19 cellular contexts compared by ENCODE assay signal in genomic region chr9:125547383-125547782, GRCh38.
DNase-seq lines count a peak whose midpoint lies in the region; ATAC-seq and TF ChIP-seq lines count a peak whose summit lies in the region.
"Had no signal": no experiment of that assay in that cellular context is flagged by ENCODE, and none has a peak within 500 bp of the region (broad histone marks: within the 10 kb centered on the region; RNA-seq: fewer than 3 reads in every experiment).

No MANE protein-coding gene starts in this region.

- TF ChIP-seq CTCF in coronary artery (IDR thresholded peaks at IDR 0.05): no peak
- no peak for TF ChIP-seq CTCF in GM10266 (IDR thresholded peaks at IDR 0.05; ENCODE audit: control insufficient read depth, insufficient read depth, low read depth, missing control alignments)
- TF ChIP-seq CTCF in adrenal gland (IDR thresholded peaks at IDR 0.05): no peak

- H2AK5ac ChIP-seq in neuronal stem cell (ENCODE audit: low read depth, low read length): no peak overlapping the region

- DNase-seq in right cardiac atrium (no peak), cardiac septum (ENCODE audit: low spot score) (no peak), coronary artery (ENCODE audit: low spot score) (no peak), neuronal stem cell (ENCODE audit: low spot score) (peak; percentile 27), GM10266 (ENCODE audit: extremely low spot score) (no peak), AG20443 (ENCODE audit: low spot score) (no peak), adrenal gland (no peak)
- DNase-seq: BE2C; CD8-positive, alpha-beta memory T cell; DMS79 treated with DMSO at 0.1 percent for 48 hours; GF-D8; MM.1S; NCI-H2029; NCI-H526 treated with DMSO at 0.1 percent for 48 hours; Peyer's patch; SJCRH30 had no signal

- no peak for TF ChIP-seq POLR2A in adrenal gland (IDR thresholded peaks at IDR 0.05)

- no peak overlapping the region for H3K14ac ChIP-seq in neuronal stem cell (ENCODE audit: low read length)

- H3K18ac ChIP-seq in neuronal stem cell (ENCODE audit: low read length): no peak overlapping the region

- H3K4me1 ChIP-seq in right cardiac atrium (ENCODE audit: control insufficient read depth, insufficient read depth, low read length): peaks cover 11% of the 10 kb centered on the region
- peaks cover 10 to 13% of the 10 kb centered on the region in 2 donors for H3K4me1 ChIP-seq in neuronal stem cell (ENCODE audit: control insufficient read depth in 2 of 2, insufficient read depth in 1 of 2, low read depth in 1 of 2, low read length in 2 of 2)
- H3K4me1 ChIP-seq in adrenal gland (replicated peaks in 1 of 2): peaks cover 50 to 70% of the 10 kb centered on the region in 2 donors

- H2AFZ ChIP-seq in neuronal stem cell (ENCODE audit: low read length): no peak overlapping the region

- H3K4me3 ChIP-seq in right cardiac atrium (ENCODE audit: low read length): no peak overlapping the region
- H3K4me3 ChIP-seq in coronary artery: no peak overlapping the region
- H3K4me3 ChIP-seq in neuronal stem cell (ENCODE audit: low read length in 2 of 2): no peak overlapping the region
- no peak overlapping the region for H3K4me3 ChIP-seq in adrenal gland
- H3K4me3 ChIP-seq: Peyer's patch, SJCRH30 had no signal

- no peak overlapping the region for H2BK5ac ChIP-seq in neuronal stem cell (ENCODE audit: low read length)

- no peaks in the 10 kb centered on the region for H3K27me3 ChIP-seq in right cardiac atrium (ENCODE audit: control insufficient read depth, insufficient read depth)
- no peaks in the 10 kb centered on the region for H3K27me3 ChIP-seq in neuronal stem cell (ENCODE audit: control insufficient read depth in 3 of 3, insufficient read depth in 3 of 3, low read depth in 1 of 3, low read length in 3 of 3)
- H3K27me3 ChIP-seq in adrenal gland: no peaks in the 10 kb centered on the region
- H3K27me3 ChIP-seq: BE2C, Peyer's patch, SJCRH30 had no signal

- H2BK12ac ChIP-seq in neuronal stem cell (ENCODE audit: low read length): no peak overlapping the region

- H3K79me1 ChIP-seq in neuronal stem cell (ENCODE audit: low read depth, low read length): no peaks in the 10 kb centered on the region

- H4K91ac ChIP-seq in neuronal stem cell (ENCODE audit: low read depth, low read length, poor library complexity): no peak overlapping the region

- H3K9ac ChIP-seq in neuronal stem cell (ENCODE audit: low read depth, low read length, poor library complexity): no peak overlapping the region
- H3K9ac ChIP-seq: KMS-11 had no signal

- no peak overlapping the region for H2BK15ac ChIP-seq in neuronal stem cell (ENCODE audit: low read length)

- H3K4me2 ChIP-seq in neuronal stem cell (ENCODE audit: insufficient read depth, low read length, poor library complexity, severe bottlenecking): no peak overlapping the region
- H3K4me2 ChIP-seq: KMS-11 had no signal

- no peaks in the 10 kb centered on the region for H3K36me3 ChIP-seq in neuronal stem cell (replicated peaks in 1 of 2; ENCODE audit: control insufficient read depth in 2 of 2, insufficient read depth in 2 of 2, low read length in 2 of 2)
- H3K36me3 ChIP-seq in adrenal gland (replicated peaks in 1 of 2): no peaks in the 10 kb centered on the region
- H3K36me3 ChIP-seq: BE2C, Peyer's patch, SJCRH30 had no signal

- H3K27ac ChIP-seq in right cardiac atrium (ENCODE audit: low read length) (peak overlapping the region; percentile 25), coronary artery (peak overlapping the region; percentile 0 to 12), neuronal stem cell (replicated peaks; ENCODE audit: low read length) (peak overlapping the region; percentile 1), adrenal gland (peak overlapping the region in 1 of 5 donors; percentile 30)
- H3K27ac ChIP-seq: HL-60, KMS-11, Peyer's patch, SJCRH30 had no signal

- H3K9me3 ChIP-seq in right cardiac atrium (ENCODE audit: control insufficient read depth, low read length): no peaks in the 10 kb centered on the region
- no peaks in the 10 kb centered on the region for H3K9me3 ChIP-seq in neuronal stem cell (replicated peaks in 1 of 2; ENCODE audit: control insufficient read depth in 2 of 2, insufficient read depth in 1 of 2, low read depth in 1 of 2, low read length in 2 of 2)
- no peaks in the 10 kb centered on the region for H3K9me3 ChIP-seq in adrenal gland (replicated peaks in 1 of 3)
- H3K9me3 ChIP-seq: BE2C, Peyer's patch, SJCRH30 had no signal

- no peak for ATAC-seq in right cardiac atrium
- ATAC-seq: SK-N-SH treated with all-trans-retinoic acid at 6 μM for 48 hours had no signal

- WGBS in right cardiac atrium: 96% methylated on average over 7 of the region's 7 CpGs
- WGBS in neuronal stem cell (ENCODE audit: extremely low coverage in 2 of 2, insufficient read length in 2 of 2, insufficient replicate concordance in 1 of 2), 2 donors: no CpG with 5 or more reads among the region's 7 CpGs
- 89 to 99% (median 96%) methylated on average over 7 of the region's 7 CpGs for WGBS in adrenal gland, 4 donors

- H4K8ac ChIP-seq in neuronal stem cell (ENCODE audit: low read depth, low read length): no peak overlapping the region

- H2BK120ac ChIP-seq in neuronal stem cell (ENCODE audit: low read depth, low read length): no peak overlapping the region

- H3K4ac ChIP-seq in neuronal stem cell (ENCODE audit: low read length): no peak overlapping the region

- intact Hi-C loops in right cardiac atrium (cut with DNase I): loop anchor here in 2 of 4 donors (10.0 kb wide), 2 partner anchors 63 to 207 kb away; no protein-coding TSS in a partner anchor
- intact Hi-C loops in cardiac septum (cut with DNase I): loop anchor here (5.0 kb wide), 2 partner anchors 35 to 75 kb away; no protein-coding TSS in a partner anchor
- intact Hi-C loops in adrenal gland (cut with DNase I): no loop called here

- H3K23ac ChIP-seq in neuronal stem cell (ENCODE audit: low read depth, low read length, poor library complexity): no peak overlapping the region
